2 cellular contexts compared by ENCODE assay signal in the genomic region with DNA sequence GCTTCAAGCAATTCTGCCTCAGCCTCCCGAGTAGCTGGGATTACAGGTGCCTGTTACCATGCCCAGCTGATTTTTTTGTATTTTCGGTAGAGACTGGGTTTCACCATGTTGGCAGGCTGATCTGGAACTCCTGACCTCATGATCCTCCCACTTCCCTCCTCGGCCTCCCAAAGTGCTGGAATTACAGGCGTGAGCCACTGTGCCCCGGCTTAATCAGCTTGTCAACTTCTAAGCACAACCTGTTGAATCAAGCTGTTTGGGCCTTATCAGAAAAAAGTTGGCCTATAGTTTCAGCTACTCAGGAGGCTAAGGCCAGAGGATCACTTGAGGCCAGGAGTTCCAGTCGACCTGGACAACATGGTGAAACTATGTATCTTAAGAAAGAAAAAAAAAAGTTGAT.
TF ChIP-seq lines count a peak whose summit lies in the region.

No MANE protein-coding gene starts in this region.

TF ChIP-seq in GM23338, 12 proteins besides CTCF, POLR2A, EP300 and RAD21:
- no peak for TF ChIP-seq EZH2phosphoT487 (IDR thresholded peaks at IDR 0.05; ENCODE audit: unreplicated experiment)
- TF ChIP-seq ZNF462 (CRISPR knock-in tag; IDR thresholded peaks at IDR 0.05): no peak
- no peak for TF ChIP-seq ZNF114 (CRISPR knock-in tag; IDR thresholded peaks at IDR 0.05)
- TF ChIP-seq ZNF331 (CRISPR knock-in tag; IDR thresholded peaks at IDR 0.05; ENCODE audit: low read depth): no peak
- TF ChIP-seq CREB1 (CRISPR knock-in tag; IDR thresholded peaks at IDR 0.05; ENCODE audit: low read depth): no peak

TF ChIP-seq in K562, 482 proteins besides CTCF, POLR2A, EP300 and RAD21:
- no peak for TF ChIP-seq IRF1 (CRISPR knock-in tag; IDR thresholded peaks at IDR 0.05; ENCODE audit: borderline replicate concordance)
- TF ChIP-seq ZKSCAN1 (IDR thresholded peaks at IDR 0.05; ENCODE audit: low read depth, low read length): no peak
- no peak for TF ChIP-seq ATF6 (CRISPR knock-in tag; IDR thresholded peaks at IDR 0.05)
- TF ChIP-seq ZNF589 (CRISPR knock-in tag; IDR thresholded peaks at IDR 0.05; ENCODE audit: low read depth): no peak
- TF ChIP-seq, protein P1, sequence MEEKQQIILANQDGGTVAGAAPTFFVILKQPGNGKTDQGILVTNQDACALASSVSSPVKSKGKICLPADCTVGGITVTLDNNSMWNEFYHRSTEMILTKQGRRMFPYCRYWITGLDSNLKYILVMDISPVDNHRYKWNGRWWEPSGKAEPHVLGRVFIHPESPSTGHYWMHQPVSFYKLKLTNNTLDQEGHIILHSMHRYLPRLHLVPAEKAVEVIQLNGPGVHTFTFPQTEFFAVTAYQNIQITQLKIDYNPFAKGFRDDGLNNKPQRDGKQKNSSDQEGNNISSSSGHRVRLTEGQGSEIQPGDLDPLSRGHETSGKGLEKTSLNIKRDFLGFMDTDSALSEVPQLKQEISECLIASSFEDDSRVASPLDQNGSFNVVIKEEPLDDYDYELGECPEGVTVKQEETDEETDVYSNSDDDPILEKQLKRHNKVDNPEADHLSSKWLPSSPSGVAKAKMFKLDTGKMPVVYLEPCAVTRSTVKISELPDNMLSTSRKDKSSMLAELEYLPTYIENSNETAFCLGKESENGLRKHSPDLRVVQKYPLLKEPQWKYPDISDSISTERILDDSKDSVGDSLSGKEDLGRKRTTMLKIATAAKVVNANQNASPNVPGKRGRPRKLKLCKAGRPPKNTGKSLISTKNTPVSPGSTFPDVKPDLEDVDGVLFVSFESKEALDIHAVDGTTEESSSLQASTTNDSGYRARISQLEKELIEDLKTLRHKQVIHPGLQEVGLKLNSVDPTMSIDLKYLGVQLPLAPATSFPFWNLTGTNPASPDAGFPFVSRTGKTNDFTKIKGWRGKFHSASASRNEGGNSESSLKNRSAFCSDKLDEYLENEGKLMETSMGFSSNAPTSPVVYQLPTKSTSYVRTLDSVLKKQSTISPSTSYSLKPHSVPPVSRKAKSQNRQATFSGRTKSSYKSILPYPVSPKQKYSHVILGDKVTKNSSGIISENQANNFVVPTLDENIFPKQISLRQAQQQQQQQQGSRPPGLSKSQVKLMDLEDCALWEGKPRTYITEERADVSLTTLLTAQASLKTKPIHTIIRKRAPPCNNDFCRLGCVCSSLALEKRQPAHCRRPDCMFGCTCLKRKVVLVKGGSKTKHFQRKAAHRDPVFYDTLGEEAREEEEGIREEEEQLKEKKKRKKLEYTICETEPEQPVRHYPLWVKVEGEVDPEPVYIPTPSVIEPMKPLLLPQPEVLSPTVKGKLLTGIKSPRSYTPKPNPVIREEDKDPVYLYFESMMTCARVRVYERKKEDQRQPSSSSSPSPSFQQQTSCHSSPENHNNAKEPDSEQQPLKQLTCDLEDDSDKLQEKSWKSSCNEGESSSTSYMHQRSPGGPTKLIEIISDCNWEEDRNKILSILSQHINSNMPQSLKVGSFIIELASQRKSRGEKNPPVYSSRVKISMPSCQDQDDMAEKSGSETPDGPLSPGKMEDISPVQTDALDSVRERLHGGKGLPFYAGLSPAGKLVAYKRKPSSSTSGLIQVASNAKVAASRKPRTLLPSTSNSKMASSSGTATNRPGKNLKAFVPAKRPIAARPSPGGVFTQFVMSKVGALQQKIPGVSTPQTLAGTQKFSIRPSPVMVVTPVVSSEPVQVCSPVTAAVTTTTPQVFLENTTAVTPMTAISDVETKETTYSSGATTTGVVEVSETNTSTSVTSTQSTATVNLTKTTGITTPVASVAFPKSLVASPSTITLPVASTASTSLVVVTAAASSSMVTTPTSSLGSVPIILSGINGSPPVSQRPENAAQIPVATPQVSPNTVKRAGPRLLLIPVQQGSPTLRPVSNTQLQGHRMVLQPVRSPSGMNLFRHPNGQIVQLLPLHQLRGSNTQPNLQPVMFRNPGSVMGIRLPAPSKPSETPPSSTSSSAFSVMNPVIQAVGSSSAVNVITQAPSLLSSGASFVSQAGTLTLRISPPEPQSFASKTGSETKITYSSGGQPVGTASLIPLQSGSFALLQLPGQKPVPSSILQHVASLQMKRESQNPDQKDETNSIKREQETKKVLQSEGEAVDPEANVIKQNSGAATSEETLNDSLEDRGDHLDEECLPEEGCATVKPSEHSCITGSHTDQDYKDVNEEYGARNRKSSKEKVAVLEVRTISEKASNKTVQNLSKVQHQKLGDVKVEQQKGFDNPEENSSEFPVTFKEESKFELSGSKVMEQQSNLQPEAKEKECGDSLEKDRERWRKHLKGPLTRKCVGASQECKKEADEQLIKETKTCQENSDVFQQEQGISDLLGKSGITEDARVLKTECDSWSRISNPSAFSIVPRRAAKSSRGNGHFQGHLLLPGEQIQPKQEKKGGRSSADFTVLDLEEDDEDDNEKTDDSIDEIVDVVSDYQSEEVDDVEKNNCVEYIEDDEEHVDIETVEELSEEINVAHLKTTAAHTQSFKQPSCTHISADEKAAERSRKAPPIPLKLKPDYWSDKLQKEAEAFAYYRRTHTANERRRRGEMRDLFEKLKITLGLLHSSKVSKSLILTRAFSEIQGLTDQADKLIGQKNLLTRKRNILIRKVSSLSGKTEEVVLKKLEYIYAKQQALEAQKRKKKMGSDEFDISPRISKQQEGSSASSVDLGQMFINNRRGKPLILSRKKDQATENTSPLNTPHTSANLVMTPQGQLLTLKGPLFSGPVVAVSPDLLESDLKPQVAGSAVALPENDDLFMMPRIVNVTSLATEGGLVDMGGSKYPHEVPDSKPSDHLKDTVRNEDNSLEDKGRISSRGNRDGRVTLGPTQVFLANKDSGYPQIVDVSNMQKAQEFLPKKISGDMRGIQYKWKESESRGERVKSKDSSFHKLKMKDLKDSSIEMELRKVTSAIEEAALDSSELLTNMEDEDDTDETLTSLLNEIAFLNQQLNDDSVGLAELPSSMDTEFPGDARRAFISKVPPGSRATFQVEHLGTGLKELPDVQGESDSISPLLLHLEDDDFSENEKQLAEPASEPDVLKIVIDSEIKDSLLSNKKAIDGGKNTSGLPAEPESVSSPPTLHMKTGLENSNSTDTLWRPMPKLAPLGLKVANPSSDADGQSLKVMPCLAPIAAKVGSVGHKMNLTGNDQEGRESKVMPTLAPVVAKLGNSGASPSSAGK (IDR thresholded peaks at IDR 0.05): no peak
- TF ChIP-seq NFATC3 (IDR thresholded peaks at IDR 0.05): no peak
- TF ChIP-seq RCOR1 (IDR thresholded peaks at IDR 0.05; ENCODE audit: borderline replicate concordance in 1 of 2, low read depth in 2 of 2, low read length in 2 of 2): no peak
- no peak for TF ChIP-seq ZSCAN32 (CRISPR knock-in tag; IDR thresholded peaks at IDR 0.05)
- TF ChIP-seq EZH2 (IDR thresholded peaks at IDR 0.05; ENCODE audit: borderline replicate concordance, low read depth, low read length): no peak
- TF ChIP-seq HDAC1 (IDR thresholded peaks at IDR 0.05): no peak
- TF ChIP-seq, protein P2, sequence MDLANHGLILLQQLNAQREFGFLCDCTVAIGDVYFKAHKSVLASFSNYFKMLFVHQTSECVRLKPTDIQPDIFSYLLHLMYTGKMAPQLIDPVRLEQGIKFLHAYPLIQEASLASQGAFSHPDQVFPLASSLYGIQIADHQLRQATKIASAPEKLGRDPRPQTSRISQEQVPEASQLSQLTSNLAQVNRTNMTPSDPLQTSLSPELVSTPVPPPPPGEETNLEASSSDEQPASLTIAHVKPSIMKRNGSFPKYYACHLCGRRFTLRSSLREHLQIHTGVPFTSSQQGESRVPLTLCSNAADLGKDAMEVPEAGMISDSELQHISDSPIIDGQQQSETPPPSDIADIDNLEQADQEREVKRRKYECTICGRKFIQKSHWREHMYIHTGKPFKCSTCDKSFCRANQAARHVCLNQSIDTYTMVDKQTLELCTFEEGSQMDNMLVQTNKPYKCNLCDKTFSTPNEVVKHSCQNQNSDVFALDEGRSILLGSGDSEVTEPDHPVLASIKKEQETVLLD (IDR thresholded peaks at IDR 0.05): no peak
- no peak for TF ChIP-seq HCFC1 (IDR thresholded peaks at IDR 0.05; ENCODE audit: low read depth, low read length)
- no peak for TF ChIP-seq TSHZ1 (CRISPR knock-in tag; IDR thresholded peaks at IDR 0.05)
- TF ChIP-seq RBM14 (IDR thresholded peaks at IDR 0.05; ENCODE audit: borderline replicate concordance, insufficient read depth, low read depth, low read length): no peak
